22 cellular contexts compared by ENCODE assay signal in the genomic region with DNA sequence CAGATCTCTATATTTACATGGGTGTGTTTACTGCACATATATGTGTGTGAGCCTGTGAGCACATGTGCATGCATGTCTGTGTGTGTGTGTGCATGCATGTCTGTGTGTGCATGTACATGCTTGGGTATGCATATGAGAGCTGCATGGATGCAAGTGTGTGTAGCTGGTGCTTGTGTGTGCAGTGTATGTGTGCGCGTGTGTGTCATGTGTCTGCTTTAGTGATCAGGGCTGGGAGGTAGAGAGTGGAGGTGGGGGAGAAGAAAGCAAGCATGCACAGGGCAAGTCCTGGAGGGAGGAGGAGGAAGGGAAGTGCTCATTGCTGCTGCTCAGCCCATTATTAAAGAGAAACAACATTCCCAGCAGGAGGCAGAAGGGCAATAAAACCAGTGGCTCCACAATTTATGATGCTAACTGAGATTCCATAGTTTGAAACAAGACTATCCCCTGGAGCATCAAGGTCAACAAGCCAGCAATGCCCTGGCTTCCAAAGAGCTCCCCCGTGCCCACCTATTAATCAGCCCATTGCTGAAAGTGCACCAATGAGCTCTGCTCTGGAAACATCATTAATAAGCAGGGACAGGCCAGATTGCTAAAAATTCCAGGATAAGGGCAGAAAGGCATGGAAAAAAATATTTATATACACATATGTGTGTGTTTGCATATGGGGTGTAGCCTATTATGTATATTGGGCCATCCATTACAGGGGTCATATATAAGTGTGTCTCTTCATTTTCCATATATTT.
DNase-seq lines count a peak whose midpoint lies in the region; ATAC-seq, FAIRE-seq and TF ChIP-seq lines count a peak whose summit lies in the region.
"Had no signal": no experiment of that assay in that cellular context is flagged by ENCODE, and none has a peak within 500 bp of the region (broad histone marks: within the 10 kb centered on the region; RNA-seq: fewer than 3 reads in every experiment).

No MANE protein-coding gene starts in this region.

- DNase-seq in HTR-8/SVneo (ENCODE audit: insufficient read length, low spot score), result no peak
- DNase-seq in SK-N-DZ (ENCODE audit: low spot score), result peak; percentile 57
- no peak for DNase-seq in smooth muscle cell (lab: John Stamatoyannopoulos, UW; ENCODE audit: unreplicated experiment)
- DNase-seq in activated CD8-positive, alpha-beta T cell treated with anti-CD3 and anti-CD28 coated beads for 36 hours, result no peak
- DNase-seq in MCF 10A (ENCODE audit: unreplicated experiment), result no peak
- no peak for DNase-seq in cardiac septum (ENCODE audit: low spot score)
- DNase-seq: activated CD4-positive, alpha-beta T cell treated with anti-CD3 and anti-CD28 coated beads, Interleukin-2, amount 50 U/mL, for 4 hours; activated effector memory CD4-positive, alpha-beta T cell treated with Interleukin-2 at 50 U/mL for 16 hours; AML-193; CD8-positive, alpha-beta memory T cell; mucosa of descending colon; NCI-H1105; NCI-H2081 treated with DMSO at 0.1 percent for 48 hours; psoas muscle; stimulated activated CD4-positive, alpha-beta T cell treated with anti-CD3 and anti-CD28 coated beads, Interleukin-2, amount 100 ng/mL, for 24 hours; stimulated activated naive B cell treated with anti-CD40 and anti-IgM and Interleukin-4, amounts not matched to agents 10 μg/mL and 1 μg/mL and 100 μg/mL, for 72 hours had no signal

- H3K9me3 Mint-ChIP-seq in activated CD8-positive, alpha-beta T cell treated with anti-CD3 and anti-CD28 coated beads for 36 hours, result no peaks in the 10 kb centered on the region
- H3K9me3 Mint-ChIP-seq in MCF 10A (ENCODE audit: unreplicated experiment), result no peaks in the 10 kb centered on the region
- H3K9me3 Mint-ChIP-seq: T-helper 2 cell treated with Interferon-gamma antibody and Interleukin-4, amounts not matched to agents 5 μg/mL and 100 μg/mL, for 36 hours had no signal

- H3K4me1 ChIP-seq in iPS-18a (ENCODE audit: control insufficient read depth, low read depth, low read length) (peaks cover 25% of the 10 kb centered on the region), smooth muscle cell (ENCODE audit: low read depth) (peaks cover 31% of the 10 kb centered on the region)

- POLR2A ChIA-PET in activated CD8-positive, alpha-beta T cell treated with anti-CD3 and anti-CD28 coated beads for 36 hours (lab: Charles Lee), result no interaction called here
- POLR2A ChIA-PET in MCF 10A (lab: Yijun Ruan, JAX), result interaction anchor here (0.6 to 1.0 kb wide), 3 partner anchors 12 to 1518 kb away, joined by 3 read pairs; no protein-coding TSS in a partner anchor

- FAIRE-seq in HTR-8/SVneo (lab: Jason Lieb, UNC), result peak; percentile 85
- FAIRE-seq: colon had no signal

- H3K4me3 Mint-ChIP-seq in activated CD8-positive, alpha-beta T cell treated with anti-CD3 and anti-CD28 coated beads for 36 hours, result no peak overlapping the region
- H3K4me3 Mint-ChIP-seq in MCF 10A (ENCODE audit: unreplicated experiment), result no peak overlapping the region
- H3K4me3 Mint-ChIP-seq: brain; CD8-positive, alpha-beta memory T cell; stimulated activated naive B cell treated with anti-CD40 and anti-IgM and Interleukin-4, amounts not matched to agents 10 μg/mL and 1 μg/mL and 100 μg/mL, for 72 hours; T-helper 2 cell treated with Interferon-gamma antibody and Interleukin-4, amounts not matched to agents 5 μg/mL and 100 μg/mL, for 36 hours had no signal

- no TSS peak for BruUV-seq in MCF 10A (replicated peaks; lab: Mats Ljungman, UMichigan)

- H3K27ac ChIP-seq in iPS-18a (ENCODE audit: low read length) (no peak overlapping the region), smooth muscle cell (ENCODE audit: low read depth) (no peak overlapping the region)
- H3K27ac ChIP-seq: psoas muscle, SJSA1 had no signal

- intact Hi-C loops in activated CD8-positive, alpha-beta T cell treated with anti-CD3 and anti-CD28 coated beads for 36 hours (cut with micrococcal nuclease), result no loop called here
- intact Hi-C loops in MCF 10A (cut with micrococcal nuclease), result no loop called here
- intact Hi-C loops in cardiac septum (cut with DNase I), result no loop called here

- H3K4me3 ChIP-seq in iPS-18a (ENCODE audit: low read length) (peak overlapping the region; percentile 14), smooth muscle cell (no peak overlapping the region)
- H3K4me3 ChIP-seq: mucosa of descending colon, psoas muscle, SJSA1, skin epidermis had no signal

- ATAC-seq in activated CD8-positive, alpha-beta T cell treated with anti-CD3 and anti-CD28 coated beads for 36 hours, result no peak
- ATAC-seq: mucosa of descending colon; psoas muscle; stimulated activated naive B cell treated with anti-CD40 and anti-IgM and Interleukin-4, amounts not matched to agents 10 μg/mL and 1 μg/mL and 100 μg/mL, for 72 hours had no signal

- WGBS in smooth muscle cell (ENCODE audit: low lambda C conversion rate), result 47% methylated on average over 3 of the region's 3 CpGs

- H3K27me3 ChIP-seq in iPS-18a (ENCODE audit: control insufficient read depth, insufficient read depth, low read length) (no peaks in the 10 kb centered on the region), smooth muscle cell (ENCODE audit: low read depth) (peaks cover under 1% of the 10 kb centered on the region)
- H3K27me3 ChIP-seq: SJSA1 had no signal

- no peaks in the 10 kb centered on the region for H3K4me1 Mint-ChIP-seq in activated CD8-positive, alpha-beta T cell treated with anti-CD3 and anti-CD28 coated beads for 36 hours (ENCODE audit: low read depth)
- H3K4me1 Mint-ChIP-seq in MCF 10A (ENCODE audit: insufficient read depth, unreplicated experiment), result peaks cover 10% of the 10 kb centered on the region
- H3K4me1 Mint-ChIP-seq: CD8-positive, alpha-beta memory T cell; stimulated activated naive B cell treated with anti-CD40 and anti-IgM and Interleukin-4, amounts not matched to agents 10 μg/mL and 1 μg/mL and 100 μg/mL, for 72 hours had no signal

- peak overlapping the region; percentile 65 for H3K4me2 ChIP-seq in smooth muscle cell

- H2AFZ ChIP-seq in smooth muscle cell (ENCODE audit: low read depth), result no peak overlapping the region

- no peaks in the 10 kb centered on the region for H3K9me3 ChIP-seq in iPS-18a (ENCODE audit: control insufficient read depth, low read depth, low read length)
- no peaks in the 10 kb centered on the region for H3K9me3 ChIP-seq in smooth muscle cell (replicated peaks; ENCODE audit: low read depth)
- H3K9me3 ChIP-seq: mucosa of descending colon, psoas muscle, SJSA1 had no signal

- TF ChIP-seq CTCF in smooth muscle cell (IDR thresholded peaks at IDR 0.05; ENCODE audit: borderline replicate concordance, insufficient read depth, poor library complexity, severe bottlenecking), result no peak
- no peak for TF ChIP-seq CTCF in activated CD8-positive, alpha-beta T cell treated with anti-CD3 and anti-CD28 coated beads for 36 hours (IDR thresholded peaks at IDR 0.05)
- no peak for TF ChIP-seq CTCF in MCF 10A (IDR thresholded peaks at IDR 0.05; ENCODE audit: unreplicated experiment)

- no peaks in the 10 kb centered on the region for H3K79me2 ChIP-seq in smooth muscle cell (ENCODE audit: low read depth)

- peaks cover 5% of the 10 kb centered on the region for H3K27me3 Mint-ChIP-seq in activated CD8-positive, alpha-beta T cell treated with anti-CD3 and anti-CD28 coated beads for 36 hours
- no peaks in the 10 kb centered on the region for H3K27me3 Mint-ChIP-seq in MCF 10A (ENCODE audit: insufficient read depth, unreplicated experiment)

- CTCF ChIA-PET in activated CD8-positive, alpha-beta T cell treated with anti-CD3 and anti-CD28 coated beads for 36 hours (lab: Charles Lee), result no interaction called here
- CTCF ChIA-PET in MCF 10A (lab: Yijun Ruan, JAX), result interaction anchor here (0.6 to 5.1 kb wide), 4 partner anchors 9 to 286 kb away, joined by 3 to 54 read pairs (median 6); no protein-coding TSS in a partner anchor

- H3K9ac ChIP-seq in iPS-18a (ENCODE audit: low read length) (peak overlapping the region; percentile 0), smooth muscle cell (ENCODE audit: low read depth) (no peak overlapping the region)

- H4K20me1 ChIP-seq in smooth muscle cell (ENCODE audit: low read depth), result no peaks in the 10 kb centered on the region

- H3K36me3 ChIP-seq in iPS-18a (ENCODE audit: control insufficient read depth, low read depth, low read length) (no peaks in the 10 kb centered on the region), smooth muscle cell (ENCODE audit: low read depth) (no peaks in the 10 kb centered on the region)
- H3K36me3 ChIP-seq: SJSA1 had no signal

- H3K27ac Mint-ChIP-seq in activated CD8-positive, alpha-beta T cell treated with anti-CD3 and anti-CD28 coated beads for 36 hours, result no peak overlapping the region
- no peak overlapping the region for H3K27ac Mint-ChIP-seq in MCF 10A (ENCODE audit: low read depth, unreplicated experiment)
- H3K27ac Mint-ChIP-seq: stimulated activated naive B cell treated with anti-CD40 and anti-IgM and Interleukin-4, amounts not matched to agents 10 μg/mL and 1 μg/mL and 100 μg/mL, for 72 hours; T-helper 2 cell treated with Interferon-gamma antibody and Interleukin-4, amounts not matched to agents 5 μg/mL and 100 μg/mL, for 36 hours had no signal

- peaks cover 18% of the 10 kb centered on the region for H3F3A ChIP-seq in smooth muscle cell (ENCODE audit: low read depth)

- H3K36me3 Mint-ChIP-seq in activated CD8-positive, alpha-beta T cell treated with anti-CD3 and anti-CD28 coated beads for 36 hours (ENCODE audit: low read depth), result no peaks in the 10 kb centered on the region
- H3K36me3 Mint-ChIP-seq in MCF 10A (ENCODE audit: insufficient read depth, unreplicated experiment), result no peaks in the 10 kb centered on the region
- H3K36me3 Mint-ChIP-seq: brain; CD8-positive, alpha-beta memory T cell; stimulated activated naive B cell treated with anti-CD40 and anti-IgM and Interleukin-4, amounts not matched to agents 10 μg/mL and 1 μg/mL and 100 μg/mL, for 72 hours had no signal
